27 cellular contexts compared by ENCODE assay signal in genomic region chr4:69936566-69936965, GRCh38. TPM values are rescaled to one million over a fixed set of nuclear protein-coding genes. Genes with fewer than 3 reads are reported as not detected.
"Had no signal": no experiment of that assay in that cellular context is flagged by ENCODE, and none has a peak within 500 bp of the region (broad histone marks: within the 10 kb centered on the region; RNA-seq: fewer than 3 reads in every experiment).

No MANE protein-coding gene starts in this region.

- H3K9me3 ChIP-seq: suprapubic skin, transverse colon, uterus had no signal

- H3K36me3 ChIP-seq: suprapubic skin, transverse colon, uterus had no signal

- H3K4me3 ChIP-seq: lung, skin epidermis, suprapubic skin, transverse colon, uterus had no signal

- DNase-seq: activated B cell treated with CpG ODN at 0.5 μM for 24 hours; activated CD4-positive, alpha-beta memory T cell treated with anti-CD3 and anti-CD28 coated beads for 36 hours; activated CD4-positive, alpha-beta T cell treated with anti-CD3 and anti-CD28 coated beads for 4 hours; activated naive CD4-positive, alpha-beta T cell; activated naive CD8-positive, alpha-beta T cell treated with anti-CD3 and anti-CD28 coated beads for 36 hours; activated T-cell treated with anti-CD3 and anti-CD28 coated beads for 4 hours; anterior cingulate cortex; endodermal cell; erythroblast; foreskin fibroblast; hypothalamus; nephron progenitor cell; occipital lobe; posterior cingulate gyrus; stimulated activated CD4-positive, alpha-beta T cell treated with anti-CD3 and anti-CD28 coated beads, Interleukin-15, amount 100 ng/mL, for 24 hours; stimulated activated CD4-positive, alpha-beta T cell treated with anti-CD3 and anti-CD28 coated beads, Interleukin-2, amount 100 ng/mL, for 48 hours; T-helper 1 cell; T-helper 9 cell; transverse colon; uterus had no signal

- H3K27ac ChIP-seq: skin epidermis, suprapubic skin, transverse colon, uterus had no signal

- H3K4me1 ChIP-seq: suprapubic skin, transverse colon, uterus had no signal

- H3K27me3 ChIP-seq: suprapubic skin, transverse colon, uterus had no signal

RNA-seq across cellular contexts. Expression of gene CSN1S1, which starts 5.7 kb away (rescaled TPM):
- total RNA-seq: activated B cell treated with CpG ODN at 0.5 μM for 24 hours; activated CD4-positive, alpha-beta memory T cell treated with anti-CD3 and anti-CD28 coated beads for 36 hours; activated naive CD8-positive, alpha-beta T cell treated with anti-CD3 and anti-CD28 coated beads for 36 hours; activated T-helper 17 cell treated with anti-CD3 and anti-CD28 coated beads, Interleukin-2, amount 50 U/mL, for 72 hours; cardiac septum; endodermal cell; lung; mesothelial cell of epicardium; occipital lobe; suprapubic skin; uterus had no signal
- polyA plus RNA-seq: keratinocyte had no signal

RNA-seq across cellular contexts. Expression of gene CSN2, which starts 29.0 kb away (rescaled TPM):
- total RNA-seq: activated B cell treated with CpG ODN at 0.5 μM for 24 hours; activated CD4-positive, alpha-beta memory T cell treated with anti-CD3 and anti-CD28 coated beads for 36 hours; activated naive CD8-positive, alpha-beta T cell treated with anti-CD3 and anti-CD28 coated beads for 36 hours; activated T-helper 17 cell treated with anti-CD3 and anti-CD28 coated beads, Interleukin-2, amount 50 U/mL, for 72 hours; cardiac septum; endodermal cell; lung; mesothelial cell of epicardium; occipital lobe; suprapubic skin; transverse colon; uterus had no signal
- polyA plus RNA-seq: keratinocyte, lung had no signal

RNA-seq across cellular contexts. Expression of gene STATH, which starts 59.2 kb away (rescaled TPM):
- total RNA-seq: activated B cell treated with CpG ODN at 0.5 μM for 24 hours; activated CD4-positive, alpha-beta memory T cell treated with anti-CD3 and anti-CD28 coated beads for 36 hours; activated naive CD8-positive, alpha-beta T cell treated with anti-CD3 and anti-CD28 coated beads for 36 hours; activated T-helper 17 cell treated with anti-CD3 and anti-CD28 coated beads, Interleukin-2, amount 50 U/mL, for 72 hours; cardiac septum; endodermal cell; lung; mesothelial cell of epicardium; occipital lobe; suprapubic skin; transverse colon; uterus had no signal
- polyA plus RNA-seq: keratinocyte, lung had no signal
